15 cellular contexts compared by ENCODE assay signal in the genomic region with DNA sequence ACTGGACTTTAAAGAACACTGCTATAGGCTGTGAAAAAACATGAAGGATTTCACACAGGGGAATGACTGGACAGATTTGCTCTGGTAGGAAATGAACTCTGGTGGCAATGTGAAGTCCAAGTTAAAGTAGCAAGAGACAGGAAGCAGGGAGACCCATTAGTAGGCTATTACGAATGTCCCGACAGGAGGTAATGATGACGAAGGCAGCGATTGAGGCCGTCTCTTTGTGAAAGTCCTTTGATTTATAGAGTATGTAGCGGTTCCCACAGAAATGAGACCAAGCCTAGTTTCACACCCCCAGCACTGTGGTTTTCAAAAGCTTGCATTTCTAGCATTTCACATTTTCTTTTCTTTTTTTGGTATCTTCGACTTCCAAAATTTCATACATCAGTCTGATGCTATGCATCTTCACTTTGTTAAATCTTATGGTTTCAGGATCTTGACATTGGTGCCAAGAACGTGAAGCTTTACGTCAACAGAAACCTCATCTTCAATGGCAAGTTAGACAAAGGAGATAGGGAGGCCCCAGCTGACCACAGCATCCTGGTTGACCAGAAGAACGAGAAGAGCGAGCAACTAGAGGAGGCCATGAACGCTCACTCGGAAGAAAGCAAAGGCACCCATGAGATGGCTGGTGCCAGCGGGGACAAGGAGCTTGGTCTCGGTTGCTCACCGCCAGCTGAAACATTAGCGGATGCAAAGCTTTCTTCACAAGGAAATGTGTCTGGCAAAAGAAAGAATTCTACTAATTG.
DNase-seq lines count a peak whose midpoint lies in the region; ATAC-seq and TF ChIP-seq lines count a peak whose summit lies in the region.
"Had no signal": no experiment of that assay in that cellular context is flagged by ENCODE, and none has a peak within 500 bp of the region (broad histone marks: within the 10 kb centered on the region; RNA-seq: fewer than 3 reads in every experiment).

No MANE protein-coding gene starts in this region.

- H3K4me3 ChIP-seq in CD8-positive, alpha-beta T cell (ENCODE audit: low read depth, low read length): no peak overlapping the region
- no peak overlapping the region for H3K4me3 ChIP-seq in mammary epithelial cell (replicated peaks in 1 of 3; ENCODE audit: insufficient read depth in 1 of 3, low read depth in 2 of 3, low read length in 3 of 3)
- H3K4me3 ChIP-seq: GM23248 had no signal

- no peak overlapping the region for H3K27ac ChIP-seq in CD8-positive, alpha-beta T cell (ENCODE audit: low read depth, low read length)
- H3K27ac ChIP-seq in mammary epithelial cell (ENCODE audit: insufficient read depth, low read depth, low read length): no peak overlapping the region
- H3K27ac ChIP-seq: GM23248 had no signal

- 95% methylated on average over 17 of the region's 17 CpGs for WGBS in mammary epithelial cell (ENCODE audit: low coverage, missing lambda C conversion rate)

- DNase-seq in CD8-positive, alpha-beta T cell: no peak
- peak; percentile 39 for DNase-seq in astrocyte of the hippocampus (ENCODE audit: low read depth, low spot score)
- DNase-seq in endothelial cell (ENCODE audit: low spot score): no peak
- DNase-seq in type B pancreatic cell (ENCODE audit: extremely low spot score, unreplicated experiment): no peak
- DNase-seq in mammary epithelial cell: no peak
- no peak for DNase-seq in CD1c-positive myeloid dendritic cell (ENCODE audit: extremely low spot score)
- no peak for DNase-seq in T-cell
- DNase-seq: 8988T; C1 segment of cervical spinal cord; CD4-positive, CD25-positive, alpha-beta regulatory T cell; CD8-positive, alpha-beta memory T cell; DMS153; DND-41; GM23248; HCEC 1CT had no signal

- no TSS peak for BruUV-seq in mammary epithelial cell (replicated peaks; lab: Mats Ljungman, UMichigan)

- CTCF ChIA-PET in CD8-positive, alpha-beta T cell (lab: Charles Lee): no interaction called here
- CTCF ChIA-PET in mammary epithelial cell (lab: Charles Lee; ENCODE audit: low non-redundant PET) (no interaction called here), T-cell (lab: Charles Lee) (no interaction called here)

- no peak overlapping the region for H3K4me3 Mint-ChIP-seq in CD8-positive, alpha-beta T cell
- peak overlapping the region; percentile 54 for H3K4me3 Mint-ChIP-seq in endothelial cell (ENCODE audit: unreplicated experiment)
- H3K4me3 Mint-ChIP-seq in type B pancreatic cell: no peak overlapping the region
- H3K4me3 Mint-ChIP-seq in T-cell: no peak overlapping the region
- H3K4me3 Mint-ChIP-seq: CD4-positive, CD25-positive, alpha-beta regulatory T cell; CD8-positive, alpha-beta memory T cell had no signal

- no peaks in the 10 kb centered on the region for H4K20me1 ChIP-seq in mammary epithelial cell (ENCODE audit: insufficient read depth, low read length)

- H3K4me2 ChIP-seq in mammary epithelial cell (ENCODE audit: insufficient read depth, low read depth, low read length): no peak overlapping the region

- no peaks in the 10 kb centered on the region for H3K4me1 ChIP-seq in CD8-positive, alpha-beta T cell (ENCODE audit: insufficient read depth, low read length)
- H3K4me1 ChIP-seq in mammary epithelial cell (ENCODE audit: insufficient read depth, low read length): no peaks in the 10 kb centered on the region

- POLR2A ChIA-PET in CD8-positive, alpha-beta T cell (lab: Charles Lee): no interaction called here
- POLR2A ChIA-PET in T-cell (lab: Charles Lee): no interaction called here

- H3K9me3 ChIP-seq in CD8-positive, alpha-beta T cell (ENCODE audit: low read length): no peaks in the 10 kb centered on the region
- H3K9me3 ChIP-seq in mammary epithelial cell (replicated peaks; ENCODE audit: insufficient read depth, low read length): no peaks in the 10 kb centered on the region

- intact Hi-C loops in CD8-positive, alpha-beta T cell (cut with DNase I, micrococcal nuclease): no loop called here
- intact Hi-C loops in mammary epithelial cell (cut with micrococcal nuclease): no loop called here

- no peaks in the 10 kb centered on the region for H3K4me1 Mint-ChIP-seq in CD8-positive, alpha-beta T cell (ENCODE audit: low read depth)
- H3K4me1 Mint-ChIP-seq in endothelial cell (ENCODE audit: unreplicated experiment): peaks cover 8% of the 10 kb centered on the region
- H3K4me1 Mint-ChIP-seq in type B pancreatic cell (ENCODE audit: unreplicated experiment): peaks cover 24% of the 10 kb centered on the region
- no peaks in the 10 kb centered on the region for H3K4me1 Mint-ChIP-seq in T-cell
- H3K4me1 Mint-ChIP-seq: CD8-positive, alpha-beta memory T cell had no signal

- no peaks in the 10 kb centered on the region for H3K27me3 ChIP-seq in CD8-positive, alpha-beta T cell (ENCODE audit: insufficient read depth, low read length)
- no peaks in the 10 kb centered on the region for H3K27me3 ChIP-seq in mammary epithelial cell (ENCODE audit: insufficient read depth, low read length)

- dilution Hi-C loops in mammary epithelial cell (cut with HindIII; ENCODE audit: low sequenced_read_pairs): loop anchor here (5.0 kb wide), 2 partner anchors 32 to 78 kb away; no protein-coding TSS in a partner anchor

- TF ChIP-seq CTCF in CD8-positive, alpha-beta T cell (IDR thresholded peaks at IDR 0.05): no peak
- TF ChIP-seq CTCF in endothelial cell (IDR thresholded peaks at IDR 0.05; ENCODE audit: unreplicated experiment): no peak
- TF ChIP-seq CTCF in type B pancreatic cell (conservative IDR thresholded peaks at IDR 0.05): no peak
- no peak for TF ChIP-seq CTCF in mammary epithelial cell (conservative IDR thresholded peaks at IDR 0.05 in 1 of 2, IDR thresholded peaks at IDR 0.05 in 1 of 2; ENCODE audit: extremely low read depth in 1 of 2, insufficient read depth in 1 of 2, low read depth in 1 of 2, low read length in 2 of 2)

- in situ Hi-C loops in mammary epithelial cell (cut with MboI; ENCODE audit: low sequenced_read_pairs in 2 of 2): no loop called here

- H3K27me3 Mint-ChIP-seq in CD8-positive, alpha-beta T cell (ENCODE audit: low read depth): no peaks in the 10 kb centered on the region
- no peaks in the 10 kb centered on the region for H3K27me3 Mint-ChIP-seq in endothelial cell (ENCODE audit: unreplicated experiment)
- no peaks in the 10 kb centered on the region for H3K27me3 Mint-ChIP-seq in type B pancreatic cell
- H3K27me3 Mint-ChIP-seq in T-cell: no peaks in the 10 kb centered on the region
- H3K27me3 Mint-ChIP-seq: CD4-positive, CD25-positive, alpha-beta regulatory T cell had no signal

- H3K9me3 Mint-ChIP-seq in CD8-positive, alpha-beta T cell: no peaks in the 10 kb centered on the region
- no peaks in the 10 kb centered on the region for H3K9me3 Mint-ChIP-seq in endothelial cell (ENCODE audit: unreplicated experiment)
- no peaks in the 10 kb centered on the region for H3K9me3 Mint-ChIP-seq in type B pancreatic cell
- no peaks in the 10 kb centered on the region for H3K9me3 Mint-ChIP-seq in T-cell
- H3K9me3 Mint-ChIP-seq: CD8-positive, alpha-beta memory T cell had no signal

- H3K79me2 ChIP-seq in mammary epithelial cell (ENCODE audit: insufficient read depth, low read length): no peaks in the 10 kb centered on the region

- H3K36me3 Mint-ChIP-seq in CD8-positive, alpha-beta T cell: peaks cover 50% of the 10 kb centered on the region
- H3K36me3 Mint-ChIP-seq in endothelial cell (ENCODE audit: low read depth, unreplicated experiment): peaks cover 14% of the 10 kb centered on the region
- H3K36me3 Mint-ChIP-seq in type B pancreatic cell: peaks cover 41% of the 10 kb centered on the region
- peaks cover 58% of the 10 kb centered on the region for H3K36me3 Mint-ChIP-seq in T-cell

- peak overlapping the region; percentile 34 for H3K27ac Mint-ChIP-seq in CD8-positive, alpha-beta T cell
- no peak overlapping the region for H3K27ac Mint-ChIP-seq in endothelial cell (ENCODE audit: unreplicated experiment)
- peak overlapping the region; percentile 19 for H3K27ac Mint-ChIP-seq in type B pancreatic cell
- H3K27ac Mint-ChIP-seq in T-cell: no peak overlapping the region

- no peak overlapping the region for H3K9ac ChIP-seq in mammary epithelial cell (ENCODE audit: insufficient read depth, low read length)
- H3K9ac ChIP-seq: GM23248 had no signal

- no peaks in the 10 kb centered on the region for H3K36me3 ChIP-seq in CD8-positive, alpha-beta T cell (ENCODE audit: insufficient read depth, low read length)
- H3K36me3 ChIP-seq in mammary epithelial cell (ENCODE audit: insufficient read depth, low read length): no peaks in the 10 kb centered on the region

- H2AFZ ChIP-seq in mammary epithelial cell (ENCODE audit: low read depth, low read length): no peak overlapping the region
- H2AFZ ChIP-seq: GM23248 had no signal

- no peak for ATAC-seq in CD8-positive, alpha-beta T cell
- ATAC-seq in T-cell (replicated peaks in 1 of 4): no peak

Comparison
In these comparisons a context has a peak if more than half of its experiments do, and no peak if none do; other contexts are left out.
1. H3K27ac Mint-ChIP-seq: peak in CD8-positive, alpha-beta T cell (single experiment) and type B pancreatic cell (single experiment); none in endothelial cell (single experiment) and T-cell (0 of 2).